Comparison of ENCODE assay signal across 12 cellular contexts in genomic region chr19:3990815-3991117, GRCh38. TPM values are rescaled to one million over a fixed set of nuclear protein-coding genes. Genes with fewer than 3 reads are reported as not detected.
DNase-seq lines count a peak whose midpoint lies in the region; ATAC-seq and TF ChIP-seq lines count a peak whose summit lies in the region.
"Had no signal": no experiment of that assay in that cellular context is flagged by ENCODE, and none has a peak within 500 bp of the region (broad histone marks: within the 10 kb centered on the region; RNA-seq: fewer than 3 reads in every experiment).

No MANE protein-coding gene starts in this region.

- POLR2A ChIA-PET in activated CD4-positive, alpha-beta memory T cell treated with anti-CD3 and anti-CD28 coated beads, Interleukin-2, amount 10 ng/mL, durations not matched to agents 7 days and 5 days (lab: Charles Lee) = interaction anchor here (0.8 to 1.2 kb wide), 4 partner anchors 14 to 31 kb away, joined by 3 to 4 read pairs (median 4); partner anchors contain the start of gene DAPK3
- POLR2A ChIA-PET in activated CD4-positive, alpha-beta memory T cell treated with anti-CD3 and anti-CD28 coated beads for 36 hours (lab: Charles Lee) = interaction anchor here (0.6 kb wide), 2 partner anchors 15 to 887 kb away, joined by 3 read pairs; no protein-coding TSS in a partner anchor

- H3K9me3 Mint-ChIP-seq in activated CD4-positive, alpha-beta memory T cell treated with anti-CD3 and anti-CD28 coated beads, Interleukin-2, amount 10 ng/mL, durations not matched to agents 7 days and 5 days = no peaks in the 10 kb centered on the region
- H3K9me3 Mint-ChIP-seq in activated CD4-positive, alpha-beta memory T cell treated with anti-CD3 and anti-CD28 coated beads for 36 hours = no peaks in the 10 kb centered on the region
- no peaks in the 10 kb centered on the region for H3K9me3 Mint-ChIP-seq in dendritic cell treated with granulocyte-macrophage colony-stimulating factor and Interleukin-4, amounts not matched to agents 40 ng/mL and 50 ng/mL, for 4 days

- peaks cover 27% of the 10 kb centered on the region for H3K4me1 Mint-ChIP-seq in activated CD4-positive, alpha-beta memory T cell treated with anti-CD3 and anti-CD28 coated beads, Interleukin-2, amount 10 ng/mL, durations not matched to agents 7 days and 5 days
- H3K4me1 Mint-ChIP-seq in activated CD4-positive, alpha-beta memory T cell treated with anti-CD3 and anti-CD28 coated beads for 36 hours (ENCODE audit: low read depth) = peaks cover 19% of the 10 kb centered on the region
- H3K4me1 Mint-ChIP-seq in dendritic cell treated with granulocyte-macrophage colony-stimulating factor and Interleukin-4, amounts not matched to agents 40 ng/mL and 50 ng/mL, for 4 days (ENCODE audit: low read depth) = peaks cover 13% of the 10 kb centered on the region

- H3K27me3 Mint-ChIP-seq in activated CD4-positive, alpha-beta memory T cell treated with anti-CD3 and anti-CD28 coated beads, Interleukin-2, amount 10 ng/mL, durations not matched to agents 7 days and 5 days = no peaks in the 10 kb centered on the region
- H3K27me3 Mint-ChIP-seq in activated CD4-positive, alpha-beta memory T cell treated with anti-CD3 and anti-CD28 coated beads for 36 hours = no peaks in the 10 kb centered on the region
- peaks cover 2% of the 10 kb centered on the region for H3K27me3 Mint-ChIP-seq in dendritic cell treated with granulocyte-macrophage colony-stimulating factor and Interleukin-4, amounts not matched to agents 40 ng/mL and 50 ng/mL, for 4 days

- H3K36me3 ChIP-seq in OCI-LY3 (replicated peaks; ENCODE audit: low read depth, low read length) = no peaks in the 10 kb centered on the region
- no peaks in the 10 kb centered on the region for H3K36me3 ChIP-seq in osteoblast (ENCODE audit: insufficient read depth, low read length)
- H3K36me3 ChIP-seq: cardiac muscle cell, pancreas had no signal

- H3K27ac Mint-ChIP-seq in activated CD4-positive, alpha-beta memory T cell treated with anti-CD3 and anti-CD28 coated beads, Interleukin-2, amount 10 ng/mL, durations not matched to agents 7 days and 5 days = peak overlapping the region; percentile 40
- H3K27ac Mint-ChIP-seq in activated CD4-positive, alpha-beta memory T cell treated with anti-CD3 and anti-CD28 coated beads for 36 hours = no peak overlapping the region
- no peak overlapping the region for H3K27ac Mint-ChIP-seq in dendritic cell treated with granulocyte-macrophage colony-stimulating factor and Interleukin-4, amounts not matched to agents 40 ng/mL and 50 ng/mL, for 4 days

- H2AFZ ChIP-seq in OCI-LY3 (ENCODE audit: low read depth, low read length) (peak overlapping the region; percentile 69), osteoblast (ENCODE audit: low read length) (peak overlapping the region; percentile 78)

- H3K79me2 ChIP-seq in OCI-LY3 (ENCODE audit: low read length) (peaks cover 3% of the 10 kb centered on the region; the same call in 1 of the 2 replicates), osteoblast (ENCODE audit: insufficient read depth, low read length) (no peaks in the 10 kb centered on the region)

- H3K9me3 ChIP-seq in OCI-LY3 (ENCODE audit: insufficient read depth, low read length) (no peaks in the 10 kb centered on the region), osteoblast (ENCODE audit: low read depth, low read length) (no peaks in the 10 kb centered on the region)
- H3K9me3 ChIP-seq: pancreas had no signal

- no peaks in the 10 kb centered on the region for H3K27me3 ChIP-seq in OCI-LY3 (ENCODE audit: low read depth, low read length)
- no peaks in the 10 kb centered on the region for H3K27me3 ChIP-seq in osteoblast (ENCODE audit: insufficient read depth, low read length)
- H3K27me3 ChIP-seq: cardiac muscle cell, pancreas had no signal

- no peaks in the 10 kb centered on the region for H4K20me1 ChIP-seq in OCI-LY3 (ENCODE audit: insufficient read depth, low read length)
- H4K20me1 ChIP-seq in osteoblast (ENCODE audit: insufficient read depth, low read length) = no peaks in the 10 kb centered on the region

- H3K9ac ChIP-seq in OCI-LY3 (ENCODE audit: low read length) = no peak overlapping the region

- intact Hi-C loops in activated CD4-positive, alpha-beta memory T cell treated with anti-CD3 and anti-CD28 coated beads for 36 hours (cut with micrococcal nuclease) = loop anchor here (1.0 kb wide), 2 partner anchors 17 to 190 kb away; partner anchors contain the start of gene PIAS4
- intact Hi-C loops in dendritic cell treated with granulocyte-macrophage colony-stimulating factor and Interleukin-4, amounts not matched to agents 40 ng/mL and 50 ng/mL, for 4 days (cut with micrococcal nuclease) = loop anchor here (2.0 kb wide), 1 partner anchor 16 kb away; the partner anchor contains the start of gene PIAS4

- no peaks in the 10 kb centered on the region for H3K36me3 Mint-ChIP-seq in activated CD4-positive, alpha-beta memory T cell treated with anti-CD3 and anti-CD28 coated beads, Interleukin-2, amount 10 ng/mL, durations not matched to agents 7 days and 5 days (ENCODE audit: low read depth)
- H3K36me3 Mint-ChIP-seq in activated CD4-positive, alpha-beta memory T cell treated with anti-CD3 and anti-CD28 coated beads for 36 hours = no peaks in the 10 kb centered on the region
- H3K36me3 Mint-ChIP-seq in dendritic cell treated with granulocyte-macrophage colony-stimulating factor and Interleukin-4, amounts not matched to agents 40 ng/mL and 50 ng/mL, for 4 days (ENCODE audit: low read depth) = no peaks in the 10 kb centered on the region

- H3K27ac ChIP-seq in OCI-LY3 (ENCODE audit: low read length) (no peak overlapping the region), osteoblast (ENCODE audit: low read depth, low read length) (no peak overlapping the region)
- H3K27ac ChIP-seq: cardiac muscle cell had no signal

- ATAC-seq in HG03439 (IDR thresholded peaks at IDR 0.05; ENCODE audit: unreplicated experiment) = no peak
- ATAC-seq in HG02610 (IDR thresholded peaks at IDR 0.05; ENCODE audit: unreplicated experiment) = no peak

- no peak overlapping the region for H3K4me3 Mint-ChIP-seq in activated CD4-positive, alpha-beta memory T cell treated with anti-CD3 and anti-CD28 coated beads, Interleukin-2, amount 10 ng/mL, durations not matched to agents 7 days and 5 days
- no peak overlapping the region for H3K4me3 Mint-ChIP-seq in activated CD4-positive, alpha-beta memory T cell treated with anti-CD3 and anti-CD28 coated beads for 36 hours
- peak overlapping the region; percentile 4 for H3K4me3 Mint-ChIP-seq in dendritic cell treated with granulocyte-macrophage colony-stimulating factor and Interleukin-4, amounts not matched to agents 40 ng/mL and 50 ng/mL, for 4 days

- H3K4me1 ChIP-seq in OCI-LY3 (ENCODE audit: low read length) (peaks cover 22% of the 10 kb centered on the region), osteoblast (ENCODE audit: insufficient read depth, low read length) (peaks cover 19% of the 10 kb centered on the region)

- H3K4me2 ChIP-seq in OCI-LY3 (ENCODE audit: low read length) = no peak overlapping the region
- H3K4me2 ChIP-seq in osteoblast (ENCODE audit: insufficient read depth, low read length) = no peak overlapping the region

- TF ChIP-seq CTCF in OCI-LY3 (IDR thresholded peaks at IDR 0.05; ENCODE audit: low read depth, low read length) = no peak
- no peak for TF ChIP-seq CTCF in osteoblast (IDR thresholded peaks at IDR 0.05; ENCODE audit: extremely low read depth, low read depth, low read length)

- DNase-seq in activated CD4-positive, alpha-beta memory T cell treated with anti-CD3 and anti-CD28 coated beads, Interleukin-2, amount 10 ng/mL, durations not matched to agents 7 days and 5 days = no peak
- DNase-seq in activated CD4-positive, alpha-beta memory T cell treated with anti-CD3 and anti-CD28 coated beads for 36 hours = no peak
- DNase-seq in osteoblast (ENCODE audit: insufficient read length, low spot score, missing footprints) (no peak), SIG-M5 (lab: John Stamatoyannopoulos, UW) (no peak)

- H3K4me3 ChIP-seq in OCI-LY3 (ENCODE audit: low read length) (no peak overlapping the region), osteoblast (ENCODE audit: insufficient read depth, low read length) (no peak overlapping the region)

- CTCF ChIA-PET in activated CD4-positive, alpha-beta memory T cell treated with anti-CD3 and anti-CD28 coated beads, Interleukin-2, amount 10 ng/mL, durations not matched to agents 7 days and 5 days (lab: Charles Lee) = interaction anchor here (0.6 to 2.5 kb wide), 8 partner anchors 9 to 686 kb away, joined by 3 to 13 read pairs (median 4); partner anchors contain the start of genes MRPL54 and PIAS4
- CTCF ChIA-PET in activated CD4-positive, alpha-beta memory T cell treated with anti-CD3 and anti-CD28 coated beads for 36 hours (lab: Charles Lee) = interaction anchor here (0.9 to 3.0 kb wide), 3 partner anchors 150 to 446 kb away, joined by 3 to 7 read pairs (median 3); no protein-coding TSS in a partner anchor

RNA-seq across cellular contexts. Expression of gene EEF2, which starts 5.5 kb away (rescaled TPM):
- 1,000 to 10,000 TPM; 1,543 to 1,592 TPM for total RNA-seq in activated CD4-positive, alpha-beta memory T cell treated with anti-CD3 and anti-CD28 coated beads, Interleukin-2, amount 10 ng/mL, durations not matched to agents 7 days and 5 days
- total RNA-seq in activated CD4-positive, alpha-beta memory T cell treated with anti-CD3 and anti-CD28 coated beads for 36 hours = 1,000 to 10,000 TPM; 3,113 to 3,225 TPM
- total RNA-seq in osteoblast = 2,656 and 2,968 TPM in 2 replicates

RNA-seq across cellular contexts. Expression of gene PIAS4, which starts 16.8 kb away (rescaled TPM):
- total RNA-seq in activated CD4-positive, alpha-beta memory T cell treated with anti-CD3 and anti-CD28 coated beads, Interleukin-2, amount 10 ng/mL, durations not matched to agents 7 days and 5 days = 10 to 100 TPM; 28.6 to 33.2 TPM
- total RNA-seq in activated CD4-positive, alpha-beta memory T cell treated with anti-CD3 and anti-CD28 coated beads for 36 hours = 10 to 100 TPM; 22.5 to 24.4 TPM
- total RNA-seq in osteoblast = 14.7 and 21.4 TPM in 2 replicates

RNA-seq across cellular contexts. Expression of gene DAPK3, which starts 19.9 kb away (rescaled TPM):
- total RNA-seq in activated CD4-positive, alpha-beta memory T cell treated with anti-CD3 and anti-CD28 coated beads, Interleukin-2, amount 10 ng/mL, durations not matched to agents 7 days and 5 days = 10 to 100 TPM; 41.3 to 42.7 TPM
- 10 to 100 TPM; 32.4 to 33.3 TPM for total RNA-seq in activated CD4-positive, alpha-beta memory T cell treated with anti-CD3 and anti-CD28 coated beads for 36 hours
- total RNA-seq in osteoblast = 122 and 131 TPM in 2 replicates

RNA-seq across cellular contexts. Expression of gene NMRK2, which starts 57.9 kb away (rescaled TPM):
- total RNA-seq in activated CD4-positive, alpha-beta memory T cell treated with anti-CD3 and anti-CD28 coated beads, Interleukin-2, amount 10 ng/mL, durations not matched to agents 7 days and 5 days = not detected
- not detected for total RNA-seq in activated CD4-positive, alpha-beta memory T cell treated with anti-CD3 and anti-CD28 coated beads for 36 hours
- total RNA-seq in osteoblast = not detected in 2 replicates
- total RNA-seq: lower leg skin, ureter had no signal
